18 cellular contexts compared by ENCODE assay signal in the genomic region with DNA sequence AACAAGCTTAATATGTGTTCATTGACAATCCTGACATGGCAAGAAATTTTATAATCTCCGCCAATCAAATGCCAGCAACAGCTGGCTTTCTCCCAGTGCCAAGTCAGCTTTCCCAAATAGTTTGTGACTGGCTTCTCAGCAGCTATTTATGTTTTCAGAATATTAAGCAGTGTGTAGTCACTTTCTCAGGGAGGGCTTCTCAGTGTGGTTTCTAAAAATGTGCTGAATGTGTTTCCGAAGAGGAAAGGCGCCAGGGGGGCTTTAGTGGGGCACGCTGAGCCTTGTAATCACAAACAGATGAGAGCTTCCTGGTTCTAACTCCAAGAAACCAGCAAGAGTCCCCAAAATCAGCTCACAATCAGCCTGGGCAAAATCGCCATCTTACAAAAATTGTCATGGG.
DNase-seq lines count a peak whose midpoint lies in the region; ATAC-seq and TF ChIP-seq lines count a peak whose summit lies in the region.
"Had no signal": no experiment of that assay in that cellular context is flagged by ENCODE, and none has a peak within 500 bp of the region (broad histone marks: within the 10 kb centered on the region; RNA-seq: fewer than 3 reads in every experiment).

No MANE protein-coding gene starts in this region.

- no peaks in the 10 kb centered on the region for H3K27me3 Mint-ChIP-seq in GM23338 (ENCODE audit: insufficient read depth, low read depth, poor library complexity)
- no peaks in the 10 kb centered on the region for H3K27me3 Mint-ChIP-seq in progenitor cell of endocrine pancreas
- H3K27me3 Mint-ChIP-seq in T-cell, result peaks cover 6 to 22% of the 10 kb centered on the region in 2 donors

- H3K4me1 Mint-ChIP-seq in GM23338 (peaks cover 16% of the 10 kb centered on the region), progenitor cell of endocrine pancreas (ENCODE audit: low read depth) (no peaks in the 10 kb centered on the region), T-cell (no peaks in the 10 kb centered on the region)

- DNase-seq in GM23338 (ENCODE audit: low spot score) (no peak), astrocyte of the cerebellum (ENCODE audit: low read depth) (peak; percentile 78), fibroblast of gingiva (ENCODE audit: low read depth) (peak; percentile 87), smooth muscle cell of the brain vasculature (ENCODE audit: low read depth, low spot score) (peak; percentile 93), progenitor cell of endocrine pancreas (ENCODE audit: low spot score, unreplicated experiment) (no peak), T-cell (no peak)
- DNase-seq: DND-41, GDM1, GOT3, Kasumi-1, NCI-H1092 treated with DMSO at 0.1 percent for 48 hours, NCI-H2227 treated with DMSO at 0.1 percent for 48 hours, NCI-H510A treated with DMSO at 0.1 percent for 48 hours, NCI-H82 had no signal

- no peak for TF ChIP-seq CTCF in GM23338 (conservative IDR thresholded peaks at IDR 0.05; ENCODE audit: low read depth in 2 of 2)
- TF ChIP-seq CTCF in astrocyte of the cerebellum (IDR thresholded peaks at IDR 0.05; ENCODE audit: low read depth, low read length, missing control alignments), result no peak
- TF ChIP-seq CTCF in progenitor cell of endocrine pancreas (IDR thresholded peaks at IDR 0.05; ENCODE audit: unreplicated experiment), result no peak

- CTCF ChIA-PET in T-cell (lab: Charles Lee), result no interaction called here

- H2AFZ ChIP-seq in GM23338, result peak overlapping the region; percentile 8; the same call in 1 of the 2 replicates

- H3K36me3 ChIP-seq in GM23338 (ENCODE audit: insufficient read depth), result no peaks in the 10 kb centered on the region

- no peak for ATAC-seq in GM23338
- ATAC-seq in HG02981 (IDR thresholded peaks at IDR 0.05; ENCODE audit: unreplicated experiment), result no peak
- ATAC-seq in T-cell (replicated peaks in 1 of 4), result no peak
- ATAC-seq: A549, HCT116 had no signal

- no peaks in the 10 kb centered on the region for H3K79me2 ChIP-seq in GM23338 (replicated peaks; ENCODE audit: insufficient read depth)

- H3F3A ChIP-seq in GM23338 (replicated peaks; ENCODE audit: low read depth), result no peaks in the 10 kb centered on the region

- H3K9me2 ChIP-seq in GM23338 (ENCODE audit: insufficient read depth), result no peaks in the 10 kb centered on the region; the same call in 1 of the 2 replicates

- H3K4me3 ChIP-seq in GM23338 (no peak overlapping the region), astrocyte of the cerebellum (ENCODE audit: low read depth, low read length) (no peak overlapping the region)
- H3K4me3 ChIP-seq: A549 had no signal

- H3K27me3 ChIP-seq in GM23338 (ENCODE audit: insufficient read depth), result no peaks in the 10 kb centered on the region

- H3K27ac ChIP-seq in GM23338 (ENCODE audit: low read depth), result no peak overlapping the region
- H3K27ac ChIP-seq: A549, C4-2B had no signal

- in situ Hi-C loops in astrocyte of the cerebellum (cut with HindIII; ENCODE audit: low sequenced_read_pairs), result no loop called here

- H3K9me3 Mint-ChIP-seq in GM23338 (no peaks in the 10 kb centered on the region), progenitor cell of endocrine pancreas (ENCODE audit: low read depth) (no peaks in the 10 kb centered on the region), T-cell (no peaks in the 10 kb centered on the region)

- H3K36me3 Mint-ChIP-seq in GM23338 (ENCODE audit: low read depth), result no peaks in the 10 kb centered on the region
- H3K36me3 Mint-ChIP-seq in progenitor cell of endocrine pancreas (ENCODE audit: insufficient read depth), result no peaks in the 10 kb centered on the region
- H3K36me3 Mint-ChIP-seq in T-cell, result no peaks in the 10 kb centered on the region

- H3K4me2 ChIP-seq in GM23338, result no peak overlapping the region
- H3K4me2 ChIP-seq: A549 had no signal

- POLR2A ChIA-PET in T-cell (lab: Charles Lee), result no interaction called here

- H3K4me1 ChIP-seq in GM23338 (ENCODE audit: insufficient read depth), result peaks cover 4% of the 10 kb centered on the region; the same call in 1 of the 2 replicates
- H3K4me1 ChIP-seq: A549 had no signal

- no peaks in the 10 kb centered on the region for H4K20me1 ChIP-seq in GM23338 (replicated peaks; ENCODE audit: insufficient read depth)

- H3K27ac Mint-ChIP-seq in GM23338, result no peak overlapping the region
- no peak overlapping the region for H3K27ac Mint-ChIP-seq in progenitor cell of endocrine pancreas
- H3K27ac Mint-ChIP-seq in T-cell, result no peak overlapping the region

- H3K4me3 Mint-ChIP-seq in GM23338, result no peak overlapping the region
- no peak overlapping the region for H3K4me3 Mint-ChIP-seq in progenitor cell of endocrine pancreas (ENCODE audit: low read depth)
- H3K4me3 Mint-ChIP-seq in T-cell, result no peak overlapping the region

TF ChIP-seq in GM23338, 12 proteins besides CTCF, POLR2A, EP300 and RAD21 (continues in another document):
- TF ChIP-seq CREB1 (CRISPR knock-in tag; IDR thresholded peaks at IDR 0.05; ENCODE audit: low read depth) (no peak), EZH2 (IDR thresholded peaks at IDR 0.05; ENCODE audit: low read depth, unreplicated experiment) (no peak), EZH2phosphoT487 (IDR thresholded peaks at IDR 0.05; ENCODE audit: unreplicated experiment) (no peak), POLR2AphosphoS5 (IDR thresholded peaks at IDR 0.05; ENCODE audit: low read depth) (no peak), NANOG (IDR thresholded peaks at IDR 0.05; ENCODE audit: borderline replicate concordance) (no peak)
- TF ChIP-seq, protein P1, sequence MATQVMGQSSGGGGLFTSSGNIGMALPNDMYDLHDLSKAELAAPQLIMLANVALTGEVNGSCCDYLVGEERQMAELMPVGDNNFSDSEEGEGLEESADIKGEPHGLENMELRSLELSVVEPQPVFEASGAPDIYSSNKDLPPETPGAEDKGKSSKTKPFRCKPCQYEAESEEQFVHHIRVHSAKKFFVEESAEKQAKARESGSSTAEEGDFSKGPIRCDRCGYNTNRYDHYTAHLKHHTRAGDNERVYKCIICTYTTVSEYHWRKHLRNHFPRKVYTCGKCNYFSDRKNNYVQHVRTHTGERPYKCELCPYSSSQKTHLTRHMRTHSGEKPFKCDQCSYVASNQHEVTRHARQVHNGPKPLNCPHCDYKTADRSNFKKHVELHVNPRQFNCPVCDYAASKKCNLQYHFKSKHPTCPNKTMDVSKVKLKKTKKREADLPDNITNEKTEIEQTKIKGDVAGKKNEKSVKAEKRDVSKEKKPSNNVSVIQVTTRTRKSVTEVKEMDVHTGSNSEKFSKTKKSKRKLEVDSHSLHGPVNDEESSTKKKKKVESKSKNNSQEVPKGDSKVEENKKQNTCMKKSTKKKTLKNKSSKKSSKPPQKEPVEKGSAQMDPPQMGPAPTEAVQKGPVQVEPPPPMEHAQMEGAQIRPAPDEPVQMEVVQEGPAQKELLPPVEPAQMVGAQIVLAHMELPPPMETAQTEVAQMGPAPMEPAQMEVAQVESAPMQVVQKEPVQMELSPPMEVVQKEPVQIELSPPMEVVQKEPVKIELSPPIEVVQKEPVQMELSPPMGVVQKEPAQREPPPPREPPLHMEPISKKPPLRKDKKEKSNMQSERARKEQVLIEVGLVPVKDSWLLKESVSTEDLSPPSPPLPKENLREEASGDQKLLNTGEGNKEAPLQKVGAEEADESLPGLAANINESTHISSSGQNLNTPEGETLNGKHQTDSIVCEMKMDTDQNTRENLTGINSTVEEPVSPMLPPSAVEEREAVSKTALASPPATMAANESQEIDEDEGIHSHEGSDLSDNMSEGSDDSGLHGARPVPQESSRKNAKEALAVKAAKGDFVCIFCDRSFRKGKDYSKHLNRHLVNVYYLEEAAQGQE (IDR thresholded peaks at IDR 0.05; ENCODE audit: unreplicated experiment), result no peak

Comparison
In these comparisons a context has a peak if more than half of its experiments do, and no peak if none do; other contexts are left out.
1. DNase-seq: peak in astrocyte of the cerebellum (single experiment), fibroblast of gingiva (single experiment) and smooth muscle cell of the brain vasculature (single experiment); none in GM23338 (single experiment), progenitor cell of endocrine pancreas (single experiment) and T-cell (0 of 34).